ENCODE assay signal across 8 cellular contexts in genomic region chr11:105156720-105157119, GRCh38. TPM values are rescaled to one million over a fixed set of nuclear protein-coding genes. Genes with fewer than 3 reads are reported as not detected.
"Had no signal": no experiment of that assay in that cellular context is flagged by ENCODE, and none has a peak within 500 bp of the region (broad histone marks: within the 10 kb centered on the region; RNA-seq: fewer than 3 reads in every experiment).

No MANE protein-coding gene starts in this region.

- DNase-seq: H9, HCEC 1CT, IMR-90 had no signal

- H3K27ac Mint-ChIP-seq: H9 had no signal

- ATAC-seq: GM23338, K562 had no signal

- H3K4me3 ChIP-seq: GM23338, K562 had no signal

- H3K4me3 Mint-ChIP-seq: GM23338, H9 had no signal

- FAIRE-seq: H1, H54, K562 had no signal

- H3K9me3 Mint-ChIP-seq: GM23338 had no signal

RNA-seq across cellular contexts. Expression of gene CARD18, which starts 17.2 kb away (rescaled TPM):
- total RNA-seq: GM23338, H1, H9, HT-29, IMR-90 had no signal
